In genomic region chr1:37595440-37596181, GRCh38 we compare ENCODE assay signal across 8 cellular contexts. TPM values are rescaled to one million over a fixed set of nuclear protein-coding genes. Genes with fewer than 3 reads are reported as not detected.
DNase-seq lines count a peak whose midpoint lies in the region; ATAC-seq and TF ChIP-seq lines count a peak whose summit lies in the region.

Gene GNL2 (minus strand): TSS chr1:37595937. CDS start chr1:37595822, 115 bp downstream.

- peaks cover 2% of the 10 kb centered on the region for H3K36me3 ChIP-seq in kidney epithelial cell (ENCODE audit: control insufficient read depth, insufficient read depth, low read length)

- peaks cover 25% of the 10 kb centered on the region for H3K4me1 Mint-ChIP-seq in chondrocyte (ENCODE audit: low read depth)

- ATAC-seq in HG03432 (IDR thresholded peaks at IDR 0.05; ENCODE audit: unreplicated experiment): peak; percentile 99

- TF ChIP-seq CTCF in chondrocyte (IDR thresholded peaks at IDR 0.05): no peak
- TF ChIP-seq CTCF in kidney epithelial cell (IDR thresholded peaks at IDR 0.05; ENCODE audit: insufficient read depth, low read length, poor library complexity, severe bottlenecking): no peak

- TF ChIP-seq POLR2A in GM19099 (IDR thresholded peaks at IDR 0.05; ENCODE audit: extremely low read depth, insufficient read length, low read depth): peak; percentile 92

- peak within 1 kb of the TSS; percentile 98 for H3K27ac Mint-ChIP-seq in chondrocyte (ENCODE audit: unreplicated experiment)

- no peaks in the 10 kb centered on the region for H3K27me3 Mint-ChIP-seq in chondrocyte (ENCODE audit: low read depth)

- no peaks in the 10 kb centered on the region for H3K27me3 ChIP-seq in kidney epithelial cell (ENCODE audit: control insufficient read depth, insufficient read depth, low read length)

- peaks cover 9% of the 10 kb centered on the region for H3K36me3 Mint-ChIP-seq in chondrocyte (ENCODE audit: low read depth)

- DNase-seq in AG20443 (ENCODE audit: low spot score): peak; percentile 100
- DNase-seq in NCI-H510A (lab: John Stamatoyannopoulos, UW): peak; percentile 100
- DNase-seq in activated CD4-positive, alpha-beta T cell treated with anti-CD3 and anti-CD28 coated beads for 24 hours (ENCODE audit: low read depth in 2 of 2): peak; percentile 92 to 96
- peak; percentile 99 for DNase-seq in chondrocyte (ENCODE audit: low spot score)
- DNase-seq in kidney epithelial cell (ENCODE audit: low read depth): peak; percentile 81
- peak; percentile 95 to 96 for DNase-seq in stimulated activated CD4-positive, alpha-beta T cell treated with anti-CD3 and anti-CD28 coated beads, Interleukin-15, amount 100 ng/mL, for 48 hours (ENCODE audit: low read depth in 2 of 2)

- peak within 1 kb of the TSS; percentile 85 for H3K4me3 ChIP-seq in kidney epithelial cell (ENCODE audit: low read depth, low read length)

- H3K4me3 Mint-ChIP-seq in chondrocyte (ENCODE audit: unreplicated experiment): peak within 1 kb of the TSS; percentile 99

- no peaks in the 10 kb centered on the region for H3K9me3 Mint-ChIP-seq in chondrocyte (ENCODE audit: low read depth)

RNA-seq across cellular contexts. Expression of gene GNL2, which starts in this region (rescaled TPM):
- 47.6 to 57.4 TPM (median 48.5 TPM) in 3 replicates for total RNA-seq in chondrocyte
- total RNA-seq in kidney epithelial cell: 47.8 and 52.6 TPM in 2 replicates

Comparison
In these comparisons a context has a peak if more than half of its experiments do, and no peak if none do; other contexts are left out.
1. Peak in every context shown above with its lines: DNase-seq, ATAC-seq and H3K4me3 ChIP-seq.